In the genomic region with DNA sequence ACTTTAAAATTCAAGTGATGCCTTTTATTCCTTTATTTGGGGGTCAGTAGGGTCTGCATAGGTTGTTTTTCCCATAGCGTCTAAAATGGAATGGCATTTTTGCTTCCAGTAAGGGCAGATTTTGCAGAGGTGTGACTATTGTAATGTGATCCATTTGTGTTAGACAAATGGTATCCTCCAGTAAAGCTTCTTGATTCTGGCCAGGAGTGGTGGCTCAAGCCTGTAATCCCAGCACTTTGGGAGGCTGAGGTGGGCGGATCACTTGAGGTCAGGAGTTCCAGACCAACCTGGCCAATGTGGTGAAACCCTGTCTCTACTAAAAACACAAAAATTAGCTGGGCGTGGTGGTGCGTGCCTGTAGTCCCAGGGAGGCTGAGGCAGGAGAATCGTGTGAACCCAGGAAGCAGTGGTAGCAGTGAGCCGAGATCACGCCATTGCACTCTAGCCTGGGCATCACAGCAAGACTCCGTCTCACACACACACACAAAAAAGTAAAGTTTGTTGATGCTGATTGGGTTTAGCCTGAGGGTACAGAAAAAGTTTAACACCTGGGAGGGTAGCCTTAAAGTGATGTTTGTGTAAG, we compare ENCODE assay signal across 6 cellular contexts. TPM values are rescaled to one million over a fixed set of nuclear protein-coding genes. Genes with fewer than 3 reads are reported as not detected.
DNase-seq lines count a peak whose midpoint lies in the region; TF ChIP-seq lines count a peak whose summit lies in the region.
"Not testable (repeated sequence)": the region's sequence is repeated elsewhere in the genome, so short reads cannot be mapped to it uniquely, and the experiment has no call there.

No MANE protein-coding gene starts in this region.

- H3K36me3 Mint-ChIP-seq in activated naive CD8-positive, alpha-beta T cell treated with anti-CD3 and anti-CD28 coated beads for 36 hours: not testable (repeated sequence)

- not testable (repeated sequence) for DNase-seq in AG10803 (ENCODE audit: low read depth); NT2/D1 (ENCODE audit: low read depth, low spot score); activated naive CD8-positive, alpha-beta T cell treated with anti-CD3 and anti-CD28 coated beads for 36 hours
- DNase-seq in medulla oblongata (ENCODE audit: extremely low spot score): peak; percentile 85

- H3K9ac ChIP-seq in NT2/D1 (ENCODE audit: insufficient read length, low read depth): not testable (repeated sequence)
- H3K9ac ChIP-seq in skeletal muscle tissue (ENCODE audit: low read depth in 1 of 3, low read length in 3 of 3): peak overlapping the region; percentile 88 to 92 (median 88)

- peaks cover 46% of the 10 kb centered on the region for H3K4me1 Mint-ChIP-seq in activated naive CD8-positive, alpha-beta T cell treated with anti-CD3 and anti-CD28 coated beads for 36 hours

- not testable (repeated sequence) for H3K27me3 Mint-ChIP-seq in activated naive CD8-positive, alpha-beta T cell treated with anti-CD3 and anti-CD28 coated beads for 36 hours

- WGBS in esophagus, 2 donors: 19 to 44% methylated on average over 8 of the region's 8 CpGs

- H3K4me1 ChIP-seq in NT2/D1 (ENCODE audit: insufficient read depth, insufficient read length); esophagus (ENCODE audit: control insufficient read depth in 2 of 2, insufficient read depth in 2 of 2, low read length in 1 of 2): not testable (repeated sequence)
- H3K4me1 ChIP-seq in skeletal muscle tissue (ENCODE audit: control insufficient read depth in 3 of 3, insufficient read depth in 3 of 3, low read length in 3 of 3): peaks cover 35 to 44% (median 40%) of the 10 kb centered on the region in 3 donors

- H3K27ac ChIP-seq in esophagus (ENCODE audit: low read depth in 2 of 2, low read length in 1 of 2) (peak overlapping the region; percentile 66 to 77), skeletal muscle tissue (ENCODE audit: low read depth, low read length) (peak overlapping the region; percentile 100)

- H3K27ac Mint-ChIP-seq in activated naive CD8-positive, alpha-beta T cell treated with anti-CD3 and anti-CD28 coated beads for 36 hours: peak overlapping the region; percentile 77

- H3K36me3 ChIP-seq in NT2/D1 (ENCODE audit: insufficient read depth, insufficient read length, low read length); esophagus (ENCODE audit: control insufficient read depth in 2 of 2, insufficient read depth in 2 of 2, low read length in 1 of 2); skeletal muscle tissue (ENCODE audit: control insufficient read depth in 3 of 3, insufficient read depth in 3 of 3, low read length in 3 of 3): not testable (repeated sequence)

- not testable (repeated sequence) for H3K27me3 ChIP-seq in NT2/D1 (ENCODE audit: insufficient read depth, insufficient read length); esophagus (ENCODE audit: control insufficient read depth in 1 of 2, insufficient read depth in 2 of 2, low read length in 2 of 2); skeletal muscle tissue (ENCODE audit: control insufficient read depth in 3 of 3, insufficient read depth in 3 of 3, low read length in 3 of 3)

- peak overlapping the region; percentile 70 for H3K4me3 ChIP-seq in AG10803 (ENCODE audit: low read length)
- H3K4me3 ChIP-seq in NT2/D1 (ENCODE audit: insufficient read length, low read depth): peak overlapping the region; percentile 11
- H3K4me3 ChIP-seq in esophagus (ENCODE audit: low read depth in 1 of 2, low read length in 2 of 2): peak overlapping the region; percentile 45 to 52
- peak overlapping the region; percentile 85 to 88 (median 86) for H3K4me3 ChIP-seq in skeletal muscle tissue (ENCODE audit: low read length in 3 of 3)

- not testable (repeated sequence) for H3K9me3 ChIP-seq in NT2/D1 (ENCODE audit: insufficient read depth, low read length); esophagus (ENCODE audit: control insufficient read depth in 2 of 2, insufficient read depth in 1 of 2, low read depth in 1 of 2, low read length in 1 of 2); skeletal muscle tissue (ENCODE audit: control insufficient read depth in 3 of 3, low read length in 3 of 3)

- peak overlapping the region; percentile 79 for H3K4me3 Mint-ChIP-seq in activated naive CD8-positive, alpha-beta T cell treated with anti-CD3 and anti-CD28 coated beads for 36 hours

- not testable (repeated sequence) for TF ChIP-seq CTCF in AG10803 (conservative IDR thresholded peaks at IDR 0.05; ENCODE audit: low read length)

- not testable (repeated sequence) for H3K9me3 Mint-ChIP-seq in activated naive CD8-positive, alpha-beta T cell treated with anti-CD3 and anti-CD28 coated beads for 36 hours

RNA-seq across cellular contexts. Expression of gene HSPA1A, which starts 2.7 kb away (rescaled TPM):
- total RNA-seq in activated naive CD8-positive, alpha-beta T cell treated with anti-CD3 and anti-CD28 coated beads for 36 hours: 10 to 100 TPM; 24.3 to 24.8 TPM
- polyA plus RNA-seq in esophagus: 100 to 1,000 TPM; 105 to 125 TPM
- total RNA-seq in skeletal muscle tissue: 133 TPM

RNA-seq across cellular contexts. Expression of gene HSPA1L, which starts 2.9 kb away (rescaled TPM):
- 1 to 10 TPM; 1.2 to 1.5 TPM for total RNA-seq in activated naive CD8-positive, alpha-beta T cell treated with anti-CD3 and anti-CD28 coated beads for 36 hours
- polyA plus RNA-seq in esophagus: under 1 TPM; 0.39 to 0.42 TPM
- 5.2 TPM for total RNA-seq in skeletal muscle tissue

RNA-seq across cellular contexts. Expression of gene HSPA1B, which starts 9.5 kb away (rescaled TPM):
- 10 to 100 TPM; 21.6 to 24.3 TPM for total RNA-seq in activated naive CD8-positive, alpha-beta T cell treated with anti-CD3 and anti-CD28 coated beads for 36 hours
- polyA plus RNA-seq in esophagus: 100 to 1,000 TPM in 1 of 2 donors, 10 to 100 TPM in 1; 26.9 to 103 TPM
- 117 TPM for total RNA-seq in skeletal muscle tissue

RNA-seq across cellular contexts. Expression of gene LSM2, which starts 11.3 kb away (rescaled TPM):
- 100 to 1,000 TPM; 145 TPM for total RNA-seq in activated naive CD8-positive, alpha-beta T cell treated with anti-CD3 and anti-CD28 coated beads for 36 hours
- 10 to 100 TPM; 25.6 to 42.9 TPM for polyA plus RNA-seq in esophagus
- total RNA-seq in skeletal muscle tissue: 45.9 TPM

RNA-seq across cellular contexts. Expression of gene VARS1, which starts 22.5 kb away (rescaled TPM):
- 100 to 1,000 TPM; 176 to 181 TPM for total RNA-seq in activated naive CD8-positive, alpha-beta T cell treated with anti-CD3 and anti-CD28 coated beads for 36 hours
- 10 to 100 TPM; 35.7 to 37.3 TPM for polyA plus RNA-seq in esophagus
- total RNA-seq in skeletal muscle tissue: 42.3 TPM

Comparison
In these comparisons a context has a peak if more than half of its experiments do, and no peak if none do; other contexts are left out.
1. H3K4me3 ChIP-seq: peak in every context shown above with its lines; median percentile 86 in skeletal muscle tissue; 70 in AG10803; 48 in esophagus; 11 in NT2/D1.